Comparison of ENCODE assay signal across 6 cellular contexts in genomic region chr14:90136904-90137303, GRCh38.
"Had no signal": no experiment of that assay in that cellular context is flagged by ENCODE, and none has a peak within 500 bp of the region (broad histone marks: within the 10 kb centered on the region; RNA-seq: fewer than 3 reads in every experiment).

No MANE protein-coding gene starts in this region.

- ATAC-seq: GM23338, HepG2 had no signal

- H3K36me3 Mint-ChIP-seq: IgD-negative memory B cell had no signal

- H3K4me3 Mint-ChIP-seq: GM23338, H9, IgD-negative memory B cell had no signal

- H2AFZ ChIP-seq: GM23338 had no signal

- DNase-seq: H9, HCEC 1CT had no signal

- H3K4me2 ChIP-seq: GM23338 had no signal

- H3K4me3 ChIP-seq: GM23338 had no signal

- H3K9me3 Mint-ChIP-seq: GM23338 had no signal

- H3K27ac Mint-ChIP-seq: GM23338, IgD-negative memory B cell had no signal

- H3K27ac ChIP-seq: HL-60 had no signal

- H3K4me1 Mint-ChIP-seq: IgD-negative memory B cell had no signal
